ENCODE assay signal across 18 cellular contexts in genomic region chr10:120861200-120861599, GRCh38.
"Had no signal": no experiment of that assay in that cellular context is flagged by ENCODE, and none has a peak within 500 bp of the region (broad histone marks: within the 10 kb centered on the region; RNA-seq: fewer than 3 reads in every experiment).

No MANE protein-coding gene starts in this region.

- H3K27ac ChIP-seq: gastroesophageal sphincter, spleen, suprapubic skin, thyroid gland, upper lobe of left lung, uterus had no signal

- DNase-seq: immature natural killer cell; kidney; left cardiac atrium; naive thymus-derived CD8-positive, alpha-beta T cell; posterior cingulate gyrus; spleen; stimulated activated CD4-positive, alpha-beta T cell treated with anti-CD3 and anti-CD28 coated beads, Interleukin-15, amount 100 ng/mL, for 24 hours; stimulated activated CD4-positive, alpha-beta T cell treated with anti-CD3 and anti-CD28 coated beads, Interleukin-1b, Interleukin-23, amount 100 ng/mL, for 48 hours; stimulated activated CD4-positive, alpha-beta T cell treated with anti-CD3 and anti-CD28 coated beads, Interleukin-4, amount 100 ng/mL, for 4 hours; stimulated activated naive CD4-positive, alpha-beta T cell; thyroid gland; upper lobe of left lung; uterus had no signal

- H3K4me3 ChIP-seq: gastroesophageal sphincter, spleen, suprapubic skin, thyroid gland, upper lobe of left lung, uterus had no signal

- H3K27me3 ChIP-seq: gastroesophageal sphincter, spleen, suprapubic skin, thyroid gland, upper lobe of left lung, uterus had no signal

- H3K4me1 ChIP-seq: gastroesophageal sphincter, spleen, suprapubic skin, thyroid gland, upper lobe of left lung, uterus had no signal

- H3K9me3 Mint-ChIP-seq: dendritic cell treated with granulocyte-macrophage colony-stimulating factor and Interleukin-4, amounts not matched to agents 40 ng/mL and 50 ng/mL, for 4 days; immature natural killer cell; naive thymus-derived CD8-positive, alpha-beta T cell; neural crest cell had no signal

- H3K4me1 Mint-ChIP-seq: neural crest cell had no signal

- ATAC-seq: gastroesophageal sphincter; left cardiac atrium; naive thymus-derived CD8-positive, alpha-beta T cell; sciatic nerve had no signal

- H3K27ac Mint-ChIP-seq: dendritic cell treated with granulocyte-macrophage colony-stimulating factor and Interleukin-4, amounts not matched to agents 40 ng/mL and 50 ng/mL, for 4 days; immature natural killer cell had no signal

- H3K27me3 Mint-ChIP-seq: dendritic cell treated with granulocyte-macrophage colony-stimulating factor and Interleukin-4, amounts not matched to agents 40 ng/mL and 50 ng/mL, for 4 days; naive thymus-derived CD8-positive, alpha-beta T cell had no signal

- H3K4me3 Mint-ChIP-seq: dendritic cell treated with granulocyte-macrophage colony-stimulating factor and Interleukin-4, amounts not matched to agents 40 ng/mL and 50 ng/mL, for 4 days; immature natural killer cell; naive thymus-derived CD8-positive, alpha-beta T cell; neural crest cell had no signal
